13 cellular contexts compared by ENCODE assay signal in the genomic region with DNA sequence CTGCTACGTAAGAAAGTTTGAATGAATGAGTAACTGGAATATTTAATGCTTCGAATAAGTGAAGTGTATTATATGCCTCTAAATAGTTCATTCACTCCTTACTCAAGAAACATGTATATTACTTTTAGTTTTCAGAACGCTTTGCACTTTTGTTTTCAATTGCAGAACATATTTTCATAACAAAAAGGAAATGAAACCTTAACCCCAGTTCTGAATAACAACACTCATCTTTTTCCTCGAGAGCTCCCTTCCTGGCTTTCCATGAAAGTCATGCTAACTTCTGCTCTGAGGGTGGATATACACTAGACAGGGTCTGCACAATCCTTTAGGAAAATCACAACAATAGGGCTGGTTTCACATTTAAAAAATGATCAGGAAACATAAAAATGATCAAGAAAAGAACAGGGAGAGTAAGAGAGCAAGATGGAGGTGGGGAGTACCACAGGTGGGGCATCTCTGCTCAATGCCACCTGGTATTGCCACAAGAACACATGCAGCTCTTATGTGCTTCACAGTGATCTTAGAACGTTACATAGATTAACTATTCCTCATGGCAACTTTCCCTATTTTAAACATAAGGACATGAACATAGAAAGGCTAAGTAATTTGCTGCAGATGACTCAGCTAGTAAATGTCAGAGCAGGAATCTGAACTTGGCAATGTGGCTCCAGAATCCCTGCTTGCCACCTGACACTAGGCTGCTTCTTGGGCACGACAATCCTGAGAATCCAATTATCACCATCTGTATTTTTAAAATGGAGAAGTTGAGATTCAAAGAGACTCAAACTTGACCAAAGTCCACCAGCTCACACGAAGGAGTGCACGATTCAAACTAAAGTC.
DNase-seq lines count a peak whose midpoint lies in the region; ATAC-seq and TF ChIP-seq lines count a peak whose summit lies in the region.
"Had no signal": no experiment of that assay in that cellular context is flagged by ENCODE, and none has a peak within 500 bp of the region (broad histone marks: within the 10 kb centered on the region; RNA-seq: fewer than 3 reads in every experiment).

No MANE protein-coding gene starts in this region.

- peaks cover 15% of the 10 kb centered on the region; the same call in 1 of the 2 replicates for H3K27me3 ChIP-seq in DOHH2 (ENCODE audit: control insufficient read depth, low read length)
- H3K27me3 ChIP-seq: breast epithelium, sigmoid colon had no signal

- 0 out of 2 replicates have a peak, but pooled peaks cover 2% of the 10 kb centered on the region for H3K9me3 ChIP-seq in DOHH2 (ENCODE audit: control insufficient read depth, insufficient read depth, low read length)

- DNase-seq in NCI-H82 (lab: John Stamatoyannopoulos, UW) (peak; percentile 23), NCI-H2196 (lab: John Stamatoyannopoulos, UW; ENCODE audit: unreplicated experiment) (no peak), kidney glomerular epithelial cell (lab: John Stamatoyannopoulos, UW) (no peak), HuH-7 (ENCODE audit: low spot score) (no peak), HEK293T (ENCODE audit: extremely low spot score) (no peak)
- DNase-seq: activated CD4-positive, alpha-beta T cell treated with anti-CD3 and anti-CD28 coated beads, Interleukin-2, amount 50 U/mL, for 1 hour; PC-3; sigmoid colon had no signal

- H3K4me1 ChIP-seq in DOHH2 (ENCODE audit: control insufficient read depth, low read length) = peaks cover 27% of the 10 kb centered on the region
- H3K4me1 ChIP-seq: breast epithelium had no signal

- no peaks in the 10 kb centered on the region for H3F3A ChIP-seq in DOHH2 (ENCODE audit: control insufficient read depth, insufficient read depth)

- H4K20me1 ChIP-seq in DOHH2 (ENCODE audit: control insufficient read depth, insufficient read depth, low read depth, low read length) = peaks cover 36% of the 10 kb centered on the region

- H3K9me2 ChIP-seq in DOHH2 (replicated peaks; ENCODE audit: control insufficient read depth, low read length) = no peaks in the 10 kb centered on the region

- ATAC-seq in GM19023 (IDR thresholded peaks at IDR 0.05; ENCODE audit: unreplicated experiment) (peak; percentile 49), HG02840 (IDR thresholded peaks at IDR 0.05; ENCODE audit: low FRiP score, unreplicated experiment) (peak; percentile 64)
- ATAC-seq: GM23338, PC-3 had no signal

- CTCF ChIA-PET in HEK293T (lab: Yijun Ruan, JAX) = interaction anchor here (0.9 kb wide), 1 partner anchor 238 kb away, joined by 3 read pairs; no protein-coding TSS in a partner anchor

- no peak overlapping the region for H3K27ac ChIP-seq in DOHH2 (ENCODE audit: low read depth, low read length)
- H3K27ac ChIP-seq: breast epithelium, sigmoid colon had no signal

- no peaks in the 10 kb centered on the region for H3K79me2 ChIP-seq in DOHH2 (ENCODE audit: control insufficient read depth, low read length)

- POLR2A ChIA-PET in HEK293T (lab: Yijun Ruan, JAX) = no interaction called here

- H3K4me3 ChIP-seq in DOHH2 (ENCODE audit: low read length) = no peak overlapping the region
- H3K4me3 ChIP-seq: breast epithelium, GM23338, sigmoid colon had no signal

- H3K36me3 ChIP-seq in DOHH2 (ENCODE audit: control insufficient read depth, low read length) = no peaks in the 10 kb centered on the region
- H3K36me3 ChIP-seq: breast epithelium, sigmoid colon had no signal

- no peak for TF ChIP-seq CTCF in DOHH2 (IDR thresholded peaks at IDR 0.05; ENCODE audit: low read depth, low read length, poor library complexity, severe bottlenecking)

- peak overlapping the region; percentile 11; the same call in 1 of the 2 replicates for H3K4me2 ChIP-seq in DOHH2 (ENCODE audit: low read length)
- H3K4me2 ChIP-seq: GM23338 had no signal

TF ChIP-seq in HEK293T, 16 proteins besides CTCF, POLR2A, EP300 and RAD21:
- no peak for TF ChIP-seq FOXA1 (IDR thresholded peaks at IDR 0.05)
- TF ChIP-seq NFRKB (IDR thresholded peaks at IDR 0.05) = no peak
